Comparison of ENCODE assay signal across 1 cellular context in genomic region chr14:77498120-77498979, GRCh38.
TF ChIP-seq lines count a peak whose summit lies in the region.

ISM2 (minus strand) TSS chr14:77498816; CDS start chr14:77498793, 23 bp downstream.

TF ChIP-seq in HepG2, 621 proteins besides CTCF, POLR2A, EP300 and RAD21 (continued from another document and continues in another):
- TF ChIP-seq ZBTB10 (CRISPR knock-in tag; IDR thresholded peaks at IDR 0.05; ENCODE audit: borderline replicate concordance) (no peak), KLF15 (CRISPR knock-in tag; IDR thresholded peaks at IDR 0.05; ENCODE audit: borderline replicate concordance) (peak; percentile 33; the same call in 1 of the 2 replicates), ZSCAN21 (CRISPR knock-in tag; IDR thresholded peaks at IDR 0.05; ENCODE audit: borderline replicate concordance) (peak; percentile 62; the same call in 1 of the 2 replicates), GLI4 (CRISPR knock-in tag; IDR thresholded peaks at IDR 0.05; ENCODE audit: borderline replicate concordance) (0 out of 2 replicates have a peak, but pooled peaks have one; percentile 58), HNF4G (IDR thresholded peaks at IDR 0.05; ENCODE audit: borderline replicate concordance, low read depth, low read length) (no peak), HNF4G (CRISPR knock-in tag; IDR thresholded peaks at IDR 0.05; ENCODE audit: borderline replicate concordance, low read depth) (no peak), ASH2L (IDR thresholded peaks at IDR 0.05; ENCODE audit: insufficient read length, low read depth, low read length) (no peak), KAT2B (IDR thresholded peaks at IDR 0.05; ENCODE audit: borderline replicate concordance, low read depth, low read length) (no peak), RARA (CRISPR knock-in tag; IDR thresholded peaks at IDR 0.05) (no peak), ZEB1 (IDR thresholded peaks at IDR 0.05; ENCODE audit: insufficient replicate concordance, low read depth) (no peak), ZNF775 (CRISPR knock-in tag; IDR thresholded peaks at IDR 0.05; ENCODE audit: borderline replicate concordance) (no peak), SOX5 (CRISPR knock-in tag; IDR thresholded peaks at IDR 0.05; ENCODE audit: borderline replicate concordance) (no peak), ZNF225 (CRISPR knock-in tag; IDR thresholded peaks at IDR 0.05) (no peak), ZSCAN5A (CRISPR knock-in tag; IDR thresholded peaks at IDR 0.05; ENCODE audit: borderline replicate concordance) (no peak), ARNT (IDR thresholded peaks at IDR 0.05) (no peak), YEATS4 (CRISPR knock-in tag; IDR thresholded peaks at IDR 0.05; ENCODE audit: borderline replicate concordance) (no peak), ZNF747 (CRISPR knock-in tag; IDR thresholded peaks at IDR 0.05; ENCODE audit: borderline replicate concordance) (no peak), TMF1 (CRISPR knock-in tag; IDR thresholded peaks at IDR 0.05; ENCODE audit: low read depth) (no peak), PHF5A (CRISPR knock-in tag; IDR thresholded peaks at IDR 0.05; ENCODE audit: low read depth, unreplicated experiment) (no peak), TAF1 (CRISPR knock-in tag; IDR thresholded peaks at IDR 0.05) (peak; percentile 31; the same call in 1 of the 2 replicates), CSRNP1 (CRISPR knock-in tag; IDR thresholded peaks at IDR 0.05) (peak; percentile 67; the same call in 1 of the 2 replicates), HINFP (CRISPR knock-in tag; IDR thresholded peaks at IDR 0.05; ENCODE audit: low read depth) (0 out of 2 replicates have a peak, but pooled peaks have one; percentile 38), KMT2A (CRISPR knock-in tag; IDR thresholded peaks at IDR 0.05) (0 out of 2 replicates have a peak, but pooled peaks have one; percentile 17), KDM1A (CRISPR knock-in tag; IDR thresholded peaks at IDR 0.05) (no peak), HNRNPLL (IDR thresholded peaks at IDR 0.05; ENCODE audit: low read depth, low read length, poor library complexity, severe bottlenecking) (peak; percentile 51), MZF1 (CRISPR knock-in tag; IDR thresholded peaks at IDR 0.05; ENCODE audit: borderline replicate concordance) (0 out of 2 replicates have a peak, but pooled peaks have one; percentile 68), STAT6 (CRISPR knock-in tag; IDR thresholded peaks at IDR 0.05; ENCODE audit: borderline replicate concordance) (no peak), LRRFIP1 (CRISPR knock-in tag; conservative IDR thresholded peaks at IDR 0.05) (no peak), ZBTB38 (CRISPR knock-in tag; IDR thresholded peaks at IDR 0.05) (no peak; the same call in 1 of the 2 replicates), HOXD1 (CRISPR knock-in tag; IDR thresholded peaks at IDR 0.05) (no peak), HMGXB4 (CRISPR knock-in tag; IDR thresholded peaks at IDR 0.05; ENCODE audit: borderline replicate concordance in 1 of 2, low read depth in 1 of 2) (peak in 1 of 2 experiments; percentile 70; a peak in 3 of 4 replicates), ARID4A (CRISPR knock-in tag; IDR thresholded peaks at IDR 0.05; ENCODE audit: borderline replicate concordance) (peak; percentile 77), MTA3 (CRISPR knock-in tag; IDR thresholded peaks at IDR 0.05) (no peak), KDM5B (CRISPR knock-in tag; IDR thresholded peaks at IDR 0.05; ENCODE audit: borderline replicate concordance) (peak; percentile 74; the same call in 1 of the 2 replicates), ZNF703 (CRISPR knock-in tag; IDR thresholded peaks at IDR 0.05; ENCODE audit: borderline replicate concordance) (peak; percentile 81; the same call in 1 of the 2 replicates), MEIS2 (CRISPR knock-in tag; IDR thresholded peaks at IDR 0.05) (peak; percentile 76), REPIN1 (CRISPR knock-in tag; IDR thresholded peaks at IDR 0.05; ENCODE audit: borderline replicate concordance, low read depth) (0 out of 2 replicates have a peak, but pooled peaks have one; percentile 38), ZGPAT (CRISPR knock-in tag; IDR thresholded peaks at IDR 0.05) (peak; percentile 77; the same call in 1 of the 2 replicates), RAD51 (IDR thresholded peaks at IDR 0.05; ENCODE audit: borderline replicate concordance) (no peak)
